Comparison of ENCODE assay signal across 17 cellular contexts in genomic region chr3:16536344-16536663, GRCh38.
"Had no signal": no experiment of that assay in that cellular context is flagged by ENCODE, and none has a peak within 500 bp of the region (broad histone marks: within the 10 kb centered on the region; RNA-seq: fewer than 3 reads in every experiment).

No MANE protein-coding gene starts in this region.

- H3K9me3 Mint-ChIP-seq: activated naive CD4-positive, alpha-beta T cell treated with anti-CD3 and anti-CD28 coated beads, Interleukin-2, amount 50 U/mL, for 72 hours; activated T-cell treated with anti-CD3 and anti-CD28 coated beads, Interleukin-2, amount 50 U/mL, for 4 hours had no signal

- H3K9me3 ChIP-seq: lower lobe of right lung, ovary had no signal

- H3K27ac Mint-ChIP-seq: activated naive CD4-positive, alpha-beta T cell treated with anti-CD3 and anti-CD28 coated beads, Interleukin-2, amount 50 U/mL, for 72 hours; stimulated activated naive CD8-positive, alpha-beta T cell treated with anti-CD3 and anti-CD28 coated beads, Interleukin-15, amount 100 ng/mL, for 72 hours; T-helper 17 cell had no signal

- H3K27me3 ChIP-seq: dorsolateral prefrontal cortex, ovary had no signal

- H3K4me1 Mint-ChIP-seq: naive thymus-derived CD4-positive, alpha-beta T cell; T-helper 17 cell had no signal

- DNase-seq: activated CD4-positive, alpha-beta T cell treated with anti-CD3 and anti-CD28 coated beads, Interleukin-2, amount 50 U/mL, for 48 hours; activated effector memory CD4-positive, alpha-beta T cell treated with anti-CD3 and anti-CD28 coated beads, Interleukin-2, amount 50 U/mL, for 16 hours; activated T-cell treated with anti-CD3 and anti-CD28 coated beads, Interleukin-2, amount 50 U/mL, for 4 hours; amniotic stem cell; dorsolateral prefrontal cortex; left cardiac atrium; naive thymus-derived CD4-positive, alpha-beta T cell; ovary; stimulated activated CD4-positive, alpha-beta T cell treated with anti-CD3 and anti-CD28 coated beads, Interleukin-12 subunit alpha, Interleukin-12 subunit beta, amount 100 ng/mL, for 4 hours; stimulated activated CD4-positive, alpha-beta T cell treated with anti-CD3 and anti-CD28 coated beads, Interleukin-2, amount 100 ng/mL, for 48 hours; stimulated activated CD8-positive, alpha-beta memory T cell treated with anti-CD3 and anti-CD28 coated beads, Interleukin-4, amount 100 ng/mL, for 48 hours; stimulated activated naive CD8-positive, alpha-beta T cell treated with anti-CD3 and anti-CD28 coated beads, Interleukin-15, amount 100 ng/mL, for 72 hours; T-helper 17 cell had no signal

- H3K36me3 ChIP-seq: lower lobe of right lung, ovary had no signal

- H3K36me3 Mint-ChIP-seq: activated naive CD4-positive, alpha-beta T cell treated with anti-CD3 and anti-CD28 coated beads, Interleukin-2, amount 50 U/mL, for 72 hours; brain; naive thymus-derived CD4-positive, alpha-beta T cell had no signal

- H3K4me3 Mint-ChIP-seq: activated T-cell treated with anti-CD3 and anti-CD28 coated beads, Interleukin-2, amount 50 U/mL, for 4 hours; brain; T-helper 17 cell had no signal

- ATAC-seq: activated T-cell treated with anti-CD3 and anti-CD28 coated beads, Interleukin-2, amount 50 U/mL, for 4 hours; esophagus mucosa; left cardiac atrium; naive thymus-derived CD4-positive, alpha-beta T cell; stimulated activated naive CD8-positive, alpha-beta T cell treated with anti-CD3 and anti-CD28 coated beads, Interleukin-15, amount 100 ng/mL, for 72 hours; T-helper 17 cell had no signal

- H3K27ac ChIP-seq: dorsolateral prefrontal cortex, lower lobe of right lung, ovary had no signal

- H3K4me1 ChIP-seq: lower lobe of right lung had no signal

- H3K4me3 ChIP-seq: dorsolateral prefrontal cortex, ovary had no signal
